Comparison of ENCODE assay signal across 5 cellular contexts in genomic region chr2:74527741-74528140, GRCh38. TPM values are rescaled to one million over a fixed set of nuclear protein-coding genes. Genes with fewer than 3 reads are reported as not detected.
DNase-seq lines count a peak whose midpoint lies in the region; TF ChIP-seq lines count a peak whose summit lies in the region.
"Had no signal": no experiment of that assay in that cellular context is flagged by ENCODE, and none has a peak within 500 bp of the region (broad histone marks: within the 10 kb centered on the region; RNA-seq: fewer than 3 reads in every experiment).

No MANE protein-coding gene starts in this region.

- H3K27ac ChIP-seq in PC-9 (no peak overlapping the region), mesodermal cell (ENCODE audit: low read depth, low read length, severe bottlenecking) (no peak overlapping the region)

- H3K27me3 ChIP-seq in PC-9 (ENCODE audit: insufficient read depth, low read depth), result no peaks in the 10 kb centered on the region

- H3K9me3 ChIP-seq in PC-9 (ENCODE audit: insufficient read depth, low read depth) (no peaks in the 10 kb centered on the region), mesodermal cell (ENCODE audit: control insufficient read depth, low read length) (no peaks in the 10 kb centered on the region)

- H3K4me3 ChIP-seq in PC-9 (peak overlapping the region; percentile 93; the same call in 1 of the 2 replicates), mesodermal cell (ENCODE audit: extremely low read depth, insufficient read depth, low read length, poor library complexity, severe bottlenecking) (peak overlapping the region; percentile 98)

- H2AFZ ChIP-seq in PC-9, result no peak overlapping the region

- H3K4me1 ChIP-seq in PC-9 (replicated peaks; ENCODE audit: insufficient read depth) (peaks cover 18% of the 10 kb centered on the region), mesodermal cell (ENCODE audit: control insufficient read depth, insufficient read depth, low read length, poor library complexity, severe bottlenecking) (peaks cover 12% of the 10 kb centered on the region)

- H4K20me1 ChIP-seq in PC-9 (ENCODE audit: insufficient read depth), result peaks cover 9% of the 10 kb centered on the region; the same call in 1 of the 2 replicates

- 95 to 98% methylated on average over 6 to 7 of the region's 9 CpGs for WGBS in mesodermal cell (ENCODE audit: insufficient coverage in 2 of 2), 2 experiments

- no peak for TF ChIP-seq CTCF in PC-9 (conservative IDR thresholded peaks at IDR 0.05)

- no TSS peak for BruUV-seq in PC-9 (replicated peaks; lab: Mats Ljungman, UMichigan)

- CTCF ChIA-PET in PC-9 (lab: Charles Lee), result no interaction called here

- H3F3A ChIP-seq in PC-9 (ENCODE audit: insufficient read depth, low read depth), result peaks cover 12% of the 10 kb centered on the region; the same call in 1 of the 2 replicates

- peak overlapping the region; percentile 99 for H3K4me2 ChIP-seq in PC-9

- H3K36me3 ChIP-seq in PC-9 (ENCODE audit: low read depth) (peaks cover 18% of the 10 kb centered on the region), mesodermal cell (ENCODE audit: control insufficient read depth, insufficient read depth, low read length) (peaks cover 52% of the 10 kb centered on the region)

- DNase-seq in PC-9, result no peak
- no peak for DNase-seq in HCEC 1CT
- DNase-seq in NK-92 (lab: John Stamatoyannopoulos, UW; ENCODE audit: unreplicated experiment), result no peak

- POLR2A ChIA-PET in PC-9 (lab: Charles Lee; ENCODE audit: unreplicated experiment), result no interaction called here

- H3K9me2 ChIP-seq in PC-9 (ENCODE audit: insufficient read depth), result no peaks in the 10 kb centered on the region

- peaks cover 37% of the 10 kb centered on the region for H3K79me2 ChIP-seq in PC-9 (ENCODE audit: low read depth)

- intact Hi-C loops in PC-9 (cut with micrococcal nuclease; ENCODE audit: unreplicated experiment), result no loop called here

RNA-seq across cellular contexts. Expression of gene DQX1, which starts 1.7 kb away (rescaled TPM):
- total RNA-seq in PC-9 (2021), result 1.3 and 1.7 TPM in 2 replicates
- 0.48 TPM for polyA plus RNA-seq in mesodermal cell (2013, experiment 1 of 2)
- polyA plus RNA-seq in mesodermal cell (2013, experiment 2 of 2), result 0.40 TPM
- total RNA-seq: LHCN-M2 had no signal

RNA-seq across cellular contexts. Expression of gene AUP1, which starts 1.8 kb away (rescaled TPM):
- total RNA-seq in PC-9 (2021), result 79.2 and 84.0 TPM in 2 replicates
- 122 TPM for polyA plus RNA-seq in mesodermal cell (2013, experiment 1 of 2)
- polyA plus RNA-seq in mesodermal cell (2013, experiment 2 of 2), result 97.6 TPM

RNA-seq across cellular contexts. Expression of gene HTRA2, which starts 2.0 kb away (rescaled TPM):
- total RNA-seq in PC-9 (2021), result 23.2 and 23.5 TPM in 2 replicates
- polyA plus RNA-seq in mesodermal cell (2013, experiment 1 of 2), result 32.1 TPM
- polyA plus RNA-seq in mesodermal cell (2013, experiment 2 of 2), result 33.4 TPM

RNA-seq across cellular contexts. Expression of gene TLX2, which starts 13.5 kb away (rescaled TPM):
- total RNA-seq in PC-9 (2021), result 3.1 and 3.8 TPM in 2 replicates
- 0.77 TPM for polyA plus RNA-seq in mesodermal cell (2013, experiment 1 of 2)
- polyA plus RNA-seq in mesodermal cell (2013, experiment 2 of 2), result not detected

RNA-seq across cellular contexts. Expression of gene PCGF1, which starts 20.2 kb away (rescaled TPM):
- 24.9 and 31.3 TPM in 2 replicates for total RNA-seq in PC-9 (2021)
- polyA plus RNA-seq in mesodermal cell (2013, experiment 1 of 2), result 14.5 TPM
- polyA plus RNA-seq in mesodermal cell (2013, experiment 2 of 2), result 12.7 TPM
